Comparison of ENCODE assay signal across 17 cellular contexts in the genomic region with DNA sequence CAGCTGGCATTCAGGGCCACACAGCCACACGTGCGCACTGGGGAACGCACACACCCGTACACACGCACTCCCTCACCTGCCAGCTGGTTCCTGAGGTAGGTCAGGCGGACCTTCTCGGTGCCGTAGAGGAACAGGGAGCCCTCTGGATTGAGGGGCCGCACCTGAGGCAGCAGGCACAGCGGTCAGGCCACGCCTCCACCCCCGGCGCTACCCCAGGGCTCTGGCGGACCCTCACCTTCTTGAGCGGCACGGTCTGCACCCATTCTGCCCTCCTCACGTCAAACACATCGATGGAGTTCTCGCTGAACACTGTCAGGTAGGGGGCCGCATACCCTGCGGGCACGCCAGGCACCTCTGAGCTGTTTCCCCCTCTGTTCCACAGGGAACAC. TPM values are rescaled to one million over a fixed set of nuclear protein-coding genes. Genes with fewer than 3 reads are reported as not detected.
DNase-seq lines count a peak whose midpoint lies in the region; ATAC-seq, FAIRE-seq and TF ChIP-seq lines count a peak whose summit lies in the region.
"Had no signal": no experiment of that assay in that cellular context is flagged by ENCODE, and none has a peak within 500 bp of the region (broad histone marks: within the 10 kb centered on the region; RNA-seq: fewer than 3 reads in every experiment).

No MANE protein-coding gene starts in this region.

- TF ChIP-seq POLR2A in stomach (IDR thresholded peaks at IDR 0.05), result no peak

- H3K4me1 ChIP-seq in psoas muscle, result no peaks in the 10 kb centered on the region
- no peaks in the 10 kb centered on the region for H3K4me1 ChIP-seq in stomach
- H3K4me1 ChIP-seq: BE2C had no signal

- H3K4me1 Mint-ChIP-seq in endothelial cell (ENCODE audit: unreplicated experiment) (peaks cover 13% of the 10 kb centered on the region), nephron progenitor cell (peaks cover 23% of the 10 kb centered on the region)
- no peaks in the 10 kb centered on the region for H3K4me1 Mint-ChIP-seq in activated T-cell treated with anti-CD3 and anti-CD28 coated beads, Interleukin-2, amount 50 U/mL, for 72 hours (ENCODE audit: low read depth)

- H3K27me3 ChIP-seq in psoas muscle (ENCODE audit: insufficient read depth in 3 of 3, low read length in 2 of 3), result no peaks in the 10 kb centered on the region
- H3K27me3 ChIP-seq in stomach, result no peaks in the 10 kb centered on the region
- H3K27me3 ChIP-seq: BE2C had no signal

- peaks cover 9% of the 10 kb centered on the region for H3K36me3 Mint-ChIP-seq in endothelial cell (ENCODE audit: low read depth, unreplicated experiment)
- H3K36me3 Mint-ChIP-seq in nephron progenitor cell (ENCODE audit: low read depth), result peaks cover 5% of the 10 kb centered on the region
- no peaks in the 10 kb centered on the region for H3K36me3 Mint-ChIP-seq in activated T-cell treated with anti-CD3 and anti-CD28 coated beads, Interleukin-2, amount 50 U/mL, for 72 hours (ENCODE audit: insufficient read depth in 2 of 2)

- H3K9me3 ChIP-seq in psoas muscle (no peaks in the 10 kb centered on the region), stomach (no peaks in the 10 kb centered on the region)
- H3K9me3 ChIP-seq: BE2C had no signal

- H3K4me3 ChIP-seq in psoas muscle (peak overlapping the region; percentile 38), stomach (no peak overlapping the region)

- peaks cover 16% of the 10 kb centered on the region for H3K27me3 Mint-ChIP-seq in endothelial cell (ENCODE audit: unreplicated experiment)
- peaks cover 14% of the 10 kb centered on the region for H3K27me3 Mint-ChIP-seq in nephron progenitor cell (ENCODE audit: low read depth, poor library complexity)
- no peaks in the 10 kb centered on the region for H3K27me3 Mint-ChIP-seq in activated T-cell treated with anti-CD3 and anti-CD28 coated beads, Interleukin-2, amount 50 U/mL, for 72 hours (ENCODE audit: low read depth)
- H3K27me3 Mint-ChIP-seq: CD4-positive, alpha-beta T cell had no signal

- H3K27ac ChIP-seq in psoas muscle (no peak overlapping the region), stomach (no peak overlapping the region)

- 74 to 82% (median 75%) methylated on average over 22 of the region's 22 CpGs for WGBS in psoas muscle, 3 donors
- WGBS in stomach, 5 donors, result 88 to 98% (median 93%) methylated on average over 14 to 22 of the region's 22 CpGs

- H3K9me3 Mint-ChIP-seq in endothelial cell (ENCODE audit: unreplicated experiment) (no peaks in the 10 kb centered on the region), nephron progenitor cell (no peaks in the 10 kb centered on the region)
- no peaks in the 10 kb centered on the region for H3K9me3 Mint-ChIP-seq in activated T-cell treated with anti-CD3 and anti-CD28 coated beads, Interleukin-2, amount 50 U/mL, for 72 hours
- H3K9me3 Mint-ChIP-seq: CD4-positive, alpha-beta T cell; HFFc6 had no signal

- H3K4me3 Mint-ChIP-seq in endothelial cell (ENCODE audit: unreplicated experiment) (peak overlapping the region; percentile 65), nephron progenitor cell (no peak overlapping the region)
- H3K4me3 Mint-ChIP-seq in activated T-cell treated with anti-CD3 and anti-CD28 coated beads, Interleukin-2, amount 50 U/mL, for 72 hours, result no peak overlapping the region
- H3K4me3 Mint-ChIP-seq: CD4-positive, alpha-beta T cell; HFFc6 had no signal

- H3K36me3 ChIP-seq in psoas muscle (ENCODE audit: insufficient read depth in 1 of 2, low read depth in 1 of 2) (no peaks in the 10 kb centered on the region), stomach (peaks cover 0 to 84% (median 79%) of the 10 kb centered on the region in 4 donors)
- H3K36me3 ChIP-seq: BE2C had no signal

- DNase-seq in endothelial cell (ENCODE audit: low spot score), result no peak
- DNase-seq in nephron progenitor cell, result no peak
- DNase-seq in psoas muscle, result no peak
- no peak for DNase-seq in RCC 7860 (ENCODE audit: low spot score)
- DNase-seq in stomach, result no peak
- DNase-seq in activated T-cell treated with anti-CD3 and anti-CD28 coated beads, Interleukin-2, amount 50 U/mL, for 72 hours, result no peak
- DNase-seq: ACHN; BE2C; C1 segment of cervical spinal cord; CD4-positive, alpha-beta T cell; DMS79 treated with DMSO at 0.1 percent for 48 hours; GF-D8; GOT3; HFFc6; IMR-90 had no signal

- TF ChIP-seq CTCF in endothelial cell (IDR thresholded peaks at IDR 0.05; ENCODE audit: unreplicated experiment), result no peak
- no peak for TF ChIP-seq CTCF in nephron progenitor cell (IDR thresholded peaks at IDR 0.05)
- no peak for TF ChIP-seq CTCF in psoas muscle (IDR thresholded peaks at IDR 0.05)
- no peak for TF ChIP-seq CTCF in stomach (IDR thresholded peaks at IDR 0.05)

- no peak for TF ChIP-seq EP300 in stomach (IDR thresholded peaks at IDR 0.05)

- H3K27ac Mint-ChIP-seq in endothelial cell (ENCODE audit: unreplicated experiment) (no peak overlapping the region), nephron progenitor cell (peak overlapping the region; percentile 58)
- no peak overlapping the region for H3K27ac Mint-ChIP-seq in activated T-cell treated with anti-CD3 and anti-CD28 coated beads, Interleukin-2, amount 50 U/mL, for 72 hours
- H3K27ac Mint-ChIP-seq: CD4-positive, alpha-beta T cell; HFFc6 had no signal

- ATAC-seq in psoas muscle, result peak in 1 of 4 donors; percentile 23
- no peak for ATAC-seq in activated T-cell treated with anti-CD3 and anti-CD28 coated beads, Interleukin-2, amount 50 U/mL, for 72 hours (replicated peaks in 1 of 2)

- no peak for FAIRE-seq in RCC 7860 (lab: Jason Lieb, UNC)
- FAIRE-seq: A204.1, HTR-8/SVneo had no signal

- intact Hi-C loops in psoas muscle (cut with DNase I) (no loop called here), stomach (cut with DNase I; ENCODE audit: low total_unique reads) (no loop called here)

RNA-seq across cellular contexts. Expression of a gene that starts 17.0 kb away (rescaled TPM):
- 4.1 TPM for total RNA-seq in endothelial cell (ENCODE audit: unreplicated experiment)
- 1 to 10 TPM in 1 of 4 donors, under 1 TPM in 2, not detected in 1; 0.05 to 2.2 (median 0.08) TPM for total RNA-seq in psoas muscle
- polyA plus RNA-seq in psoas muscle, result under 1 TPM; 0.04 to 0.06 (median 0.05) TPM
- total RNA-seq in stomach, result 10 to 100 TPM; 10.3 to 66.5 (median 53.3) TPM
- 10 to 100 TPM in 2 of 3 donors, 1 to 10 TPM in 1; 8.9 to 20.0 (median 10.9) TPM for polyA plus RNA-seq in stomach
- total RNA-seq in activated T-cell treated with anti-CD3 and anti-CD28 coated beads, Interleukin-2, amount 50 U/mL, for 72 hours, result 1 to 10 TPM; 1.1 to 1.5 TPM

RNA-seq across cellular contexts. Expression of a gene that starts 17.1 kb away (rescaled TPM):
- 56.3 TPM for total RNA-seq in endothelial cell (ENCODE audit: unreplicated experiment)
- total RNA-seq in psoas muscle, result 10 to 100 TPM in 2 of 4 donors, 1 to 10 TPM in 2; 7.2 to 13.5 (median 10.3) TPM
- 10 to 100 TPM in 2 of 3 donors, 1 to 10 TPM in 1; 8.7 to 21.2 (median 12.9) TPM for polyA plus RNA-seq in psoas muscle
- total RNA-seq in stomach, result 10 to 100 TPM in 4 of 5 donors, 1 to 10 TPM in 1; 9.4 to 62.5 (median 16.9) TPM
- polyA plus RNA-seq in stomach, result 10 to 100 TPM; 12.9 to 16.4 (median 13.6) TPM
- 10 to 100 TPM; 33.8 to 36.3 TPM for total RNA-seq in activated T-cell treated with anti-CD3 and anti-CD28 coated beads, Interleukin-2, amount 50 U/mL, for 72 hours

RNA-seq across cellular contexts. Expression of a gene that starts 24.4 kb away (rescaled TPM):
- total RNA-seq in endothelial cell (ENCODE audit: unreplicated experiment) (202 TPM), psoas muscle (1 to 10 TPM; 3.0 to 6.7 (median 4.0) TPM), stomach (10 to 100 TPM in 2 of 5 donors, 1 to 10 TPM in 3; 2.3 to 66.9 (median 9.0) TPM)
- polyA plus RNA-seq in psoas muscle (1 to 10 TPM; 4.5 to 6.1 (median 5.6) TPM), stomach (10 to 100 TPM; 13.0 to 20.9 (median 13.8) TPM)
- 10 to 100 TPM; 74.7 to 84.5 TPM for total RNA-seq in activated T-cell treated with anti-CD3 and anti-CD28 coated beads, Interleukin-2, amount 50 U/mL, for 72 hours

RNA-seq across cellular contexts. Expression of a gene that starts 49.1 kb away (rescaled TPM):
- total RNA-seq in endothelial cell (ENCODE audit: unreplicated experiment) (322 TPM), psoas muscle (100 to 1,000 TPM; 150 to 210 (median 184) TPM), stomach (100 to 1,000 TPM; 235 to 341 (median 279) TPM)
- polyA plus RNA-seq in psoas muscle (10 to 100 TPM; 56.2 to 89.6 (median 65.4) TPM), stomach (10 to 100 TPM; 57.5 to 72.1 (median 63.4) TPM)
- 100 to 1,000 TPM; 332 to 337 TPM for total RNA-seq in activated T-cell treated with anti-CD3 and anti-CD28 coated beads, Interleukin-2, amount 50 U/mL, for 72 hours

RNA-seq across cellular contexts. Expression of a gene that starts 51.0 kb away (rescaled TPM):
- total RNA-seq in endothelial cell (ENCODE audit: unreplicated experiment), result 84.0 TPM
- 10 to 100 TPM; 34.7 to 71.0 (median 61.1) TPM for total RNA-seq in psoas muscle
- 100 to 1,000 TPM in 1 of 3 donors, 10 to 100 TPM in 2; 23.5 to 174 (median 30.9) TPM for polyA plus RNA-seq in psoas muscle
- total RNA-seq in stomach, result 100 to 1,000 TPM in 2 of 5 donors, 10 to 100 TPM in 3; 23.3 to 160 (median 56.2) TPM
- 10 to 100 TPM; 17.9 to 24.6 (median 19.4) TPM for polyA plus RNA-seq in stomach
- total RNA-seq in activated T-cell treated with anti-CD3 and anti-CD28 coated beads, Interleukin-2, amount 50 U/mL, for 72 hours, result 100 to 1,000 TPM; 136 to 159 TPM
